Comparison of ENCODE assay signal across 1 cellular context in the genomic region with DNA sequence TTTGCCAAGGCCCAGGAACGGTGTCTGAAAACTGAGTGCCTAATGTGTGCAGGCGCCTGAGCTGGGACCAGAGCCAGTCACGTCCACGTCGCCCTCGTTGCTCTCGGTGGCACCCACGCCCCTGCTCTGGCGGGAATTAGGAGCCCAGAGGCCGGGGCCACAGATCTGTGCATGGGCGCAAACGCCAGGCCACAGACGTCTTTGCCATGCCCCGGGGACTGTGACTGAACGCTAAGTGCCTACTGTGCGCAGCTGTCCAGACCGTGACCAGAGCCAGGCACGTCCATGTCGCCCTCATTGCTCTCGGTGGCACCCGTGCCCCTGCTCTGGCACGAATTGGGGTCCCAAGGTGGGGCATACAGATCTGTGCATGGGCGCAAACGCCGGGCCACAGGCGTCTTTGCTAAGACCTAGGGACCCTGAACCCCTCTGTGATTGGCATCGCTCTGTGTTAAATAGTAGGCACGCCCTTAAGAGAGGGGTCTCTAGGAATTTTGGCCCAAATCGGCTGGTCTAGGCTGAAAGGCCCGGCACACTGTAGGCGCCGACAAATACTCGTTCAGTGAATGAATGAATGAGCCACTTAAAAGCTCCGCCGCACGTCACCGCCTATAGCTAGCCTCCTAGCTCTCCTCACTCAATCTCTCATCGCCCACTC.
TF ChIP-seq lines count a peak whose summit lies in the region.

No MANE protein-coding gene starts in this region.

TF ChIP-seq in IMR-90, 13 proteins besides CTCF, POLR2A, EP300 and RAD21 (continued from another document):
- TF ChIP-seq FOS (IDR thresholded peaks at IDR 0.05; ENCODE audit: low read depth, low read length), result no peak
- no peak for TF ChIP-seq CHD1 (IDR thresholded peaks at IDR 0.05; ENCODE audit: low read depth, low read length)
- no peak for TF ChIP-seq MAZ (IDR thresholded peaks at IDR 0.05; ENCODE audit: borderline replicate concordance, low read depth, low read length)
- TF ChIP-seq NFE2L2 (IDR thresholded peaks at IDR 0.05; ENCODE audit: low read depth, low read length), result no peak
- TF ChIP-seq CEBPB (IDR thresholded peaks at IDR 0.05; ENCODE audit: low read depth, low read length), result no peak
